In the genomic region with DNA sequence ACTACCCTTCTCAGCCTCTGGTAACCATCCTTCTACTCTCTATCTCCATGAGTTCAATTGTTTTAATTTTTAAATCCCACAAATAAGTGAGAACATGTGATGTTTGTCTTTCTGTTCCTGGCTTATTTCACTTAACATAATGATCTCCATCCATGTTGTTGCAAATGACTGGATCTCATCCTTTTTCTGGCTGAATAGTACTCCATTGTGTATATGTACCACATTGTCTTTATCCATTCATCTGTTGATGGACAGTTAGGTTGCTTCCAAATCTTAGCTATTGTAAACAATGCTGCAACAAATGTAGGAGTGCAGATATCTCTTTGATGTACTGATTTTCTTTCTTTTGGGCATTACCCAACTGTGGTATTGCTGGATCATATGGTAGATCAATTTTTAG, we compare ENCODE assay signal across 3 cellular contexts.
DNase-seq lines count a peak whose midpoint lies in the region; ATAC-seq, FAIRE-seq and TF ChIP-seq lines count a peak whose summit lies in the region.
"Not testable (repeated sequence)": the region's sequence is repeated elsewhere in the genome, so short reads cannot be mapped to it uniquely, and the experiment has no call there.

No MANE protein-coding gene starts in this region.

- H3K4me2 ChIP-seq in A549 = not testable (repeated sequence)

- POLR2A ChIA-PET in A549 (lab: Yijun Ruan, JAX); HEK293 (lab: Yijun Ruan, JAX): not testable (repeated sequence)

- not testable (repeated sequence) for H3K4me1 ChIP-seq in A549; HEK293 (ENCODE audit: control insufficient read depth, insufficient read depth, low read length)

- TF ChIP-seq POLR2A in A549 (IDR thresholded peaks at IDR 0.05; ENCODE audit: low read length) = not testable (repeated sequence)

- DNase-seq in A549 (ENCODE audit: low read depth in 1 of 2, low spot score in 1 of 2) = not testable (repeated sequence)

- TF ChIP-seq RAD21 in A549 (conservative IDR thresholded peaks at IDR 0.05 in 1 of 2, IDR thresholded peaks at IDR 0.05 in 1 of 2) = not testable (repeated sequence)

- FAIRE-seq in A549 (lab: Jason Lieb, UNC) = peak; percentile 39

- not testable (repeated sequence) for TF ChIP-seq EP300 in A549 (IDR thresholded peaks at IDR 0.05)

- not testable (repeated sequence) for TF ChIP-seq CTCF in A549 (IDR thresholded peaks at IDR 0.05); HEK293 (tag by site-specific recombination; IDR thresholded peaks at IDR 0.05)

- not testable (repeated sequence) for H3K27ac ChIP-seq in A549; HEK293 (ENCODE audit: extremely low read depth, low read depth, low read length)

- CTCF ChIA-PET in A549 (lab: Yijun Ruan, JAX) = interaction anchor here (1.4 kb wide), 1 partner anchor 40 kb away, joined by 3 read pairs; no protein-coding TSS in a partner anchor
- CTCF ChIA-PET in HEK293 (lab: Yijun Ruan, JAX) = not testable (repeated sequence)

- ATAC-seq in A549, SK-N-SH treated with all-trans-retinoic acid at 6 μM for 48 hours: not testable (repeated sequence)

- not testable (repeated sequence) for H3K36me3 ChIP-seq in HEK293 (ENCODE audit: control insufficient read depth in 2 of 2, insufficient read depth in 1 of 2, low read length in 2 of 2)

- peaks cover 26% of the 10 kb centered on the region; the same call in 2 of the 3 replicates for H3K9me3 ChIP-seq in A549
- not testable (repeated sequence) for H3K9me3 ChIP-seq in HEK293 (ENCODE audit: control insufficient read depth, insufficient read depth, low read depth, low read length)

- H3K4me3 ChIP-seq in A549; HEK293 (ENCODE audit: low read depth, low read length): not testable (repeated sequence)

TF ChIP-seq in HEK293, 187 proteins besides CTCF, POLR2A, EP300 and RAD21:
- peak; percentile 57; the same call in 1 of the 2 replicates for TF ChIP-seq ZNF146 (tag by site-specific recombination; IDR thresholded peaks at IDR 0.05)
TF ChIP-seq in HEK293: peak in this region for 1; not testable (repeated sequence) for 186.

TF ChIP-seq in SK-N-SH treated with all-trans-retinoic acid at 6 μM for 48 hours, 23 proteins besides CTCF, POLR2A, EP300 and RAD21:
- TF ChIP-seq ZNF8 (CRISPR knock-in tag; IDR thresholded peaks at IDR 0.05) = peak; percentile 86
TF ChIP-seq in SK-N-SH treated with all-trans-retinoic acid at 6 μM for 48 hours: peak in this region for 1; not testable (repeated sequence) for 22.
